ENCODE assay signal across 8 cellular contexts in the genomic region with DNA sequence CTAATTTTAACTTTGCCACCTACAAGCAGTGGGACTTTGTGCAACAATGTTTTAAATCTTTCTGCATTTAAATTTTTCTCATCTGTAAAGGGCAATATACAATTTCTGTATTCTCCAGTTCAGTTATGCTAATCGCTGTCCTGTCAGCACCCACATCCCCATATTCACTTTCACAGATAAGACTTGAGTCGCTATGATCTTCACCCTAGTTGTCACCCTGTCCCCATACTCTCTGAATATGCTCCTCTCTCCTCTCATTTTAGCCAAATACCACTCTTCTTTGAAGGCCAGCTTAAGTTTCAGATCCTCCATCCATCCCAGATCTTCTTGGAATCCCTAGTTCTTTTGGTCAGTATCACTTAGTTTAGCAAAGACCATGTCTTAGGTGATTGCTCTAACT.
"Had no signal": no experiment of that assay in that cellular context is flagged by ENCODE, and none has a peak within 500 bp of the region (broad histone marks: within the 10 kb centered on the region; RNA-seq: fewer than 3 reads in every experiment).

No MANE protein-coding gene starts in this region.

- H3K4me3 ChIP-seq: GM23248, HAP-1 had no signal

- H3K9me3 Mint-ChIP-seq: IgD-negative memory B cell had no signal

- DNase-seq: GM23248, GOT3, H7, KG1 had no signal

- FAIRE-seq: HTR-8/SVneo had no signal

- H3K9me3 ChIP-seq: HAP-1 had no signal

- H3K27ac Mint-ChIP-seq: IgD-negative memory B cell had no signal

- H3K36me3 Mint-ChIP-seq: IgD-negative memory B cell had no signal

- H2AFZ ChIP-seq: GM23248 had no signal

- H3K4me1 ChIP-seq: HAP-1 had no signal

- H3K9ac ChIP-seq: GM23248 had no signal

- H3K27ac ChIP-seq: GM23248 had no signal

- H3K36me3 ChIP-seq: HAP-1 had no signal

- H3K4me3 Mint-ChIP-seq: IgD-negative memory B cell had no signal

- ATAC-seq: HCT116 had no signal
